In the genomic region with DNA sequence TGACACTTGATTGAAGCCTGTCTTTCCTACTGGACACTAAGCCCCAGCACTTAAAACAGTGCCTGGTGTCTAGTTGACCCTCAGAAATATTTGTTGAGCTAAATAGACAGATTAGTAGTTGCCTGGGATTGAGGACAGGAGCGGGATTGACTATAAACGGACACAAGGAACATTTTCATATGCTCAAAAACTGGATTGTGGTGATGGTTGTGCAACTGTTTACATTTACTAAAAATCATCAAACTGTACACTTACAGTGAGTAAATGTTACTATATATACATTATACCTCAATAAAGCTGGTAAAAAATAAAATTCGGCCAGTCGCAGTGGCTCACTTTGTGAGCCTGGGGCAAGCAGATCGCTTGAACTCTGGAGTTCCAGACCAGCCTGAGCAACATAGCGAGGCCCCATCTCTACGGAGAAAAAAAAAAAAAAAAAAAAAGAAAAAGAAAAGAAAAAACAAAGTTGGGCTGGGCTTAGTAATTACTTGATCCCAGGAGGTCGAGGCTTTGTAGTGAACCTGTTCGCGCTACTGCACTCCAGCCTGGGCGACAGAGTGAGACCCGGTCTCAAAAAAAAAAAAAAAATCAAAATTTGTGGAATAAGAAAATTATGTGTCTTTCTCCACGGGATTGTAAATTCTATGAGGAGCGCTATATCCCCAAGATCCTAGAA, we compare ENCODE assay signal across 8 cellular contexts. TPM values are rescaled to one million over a fixed set of nuclear protein-coding genes. Genes with fewer than 3 reads are reported as not detected.
DNase-seq lines count a peak whose midpoint lies in the region; ATAC-seq and TF ChIP-seq lines count a peak whose summit lies in the region.

No MANE protein-coding gene starts in this region.

- no peak overlapping the region for H2BK5ac ChIP-seq in neuronal stem cell (ENCODE audit: low read length)

- TF ChIP-seq CTCF in dorsolateral prefrontal cortex (IDR thresholded peaks at IDR 0.05 in 54 of 56, conservative IDR thresholded peaks at IDR 0.05 in 2 of 56; ENCODE audit: low read depth in 1 of 56, partially characterized antibody in 56 of 56) = no peak

- H3K4ac ChIP-seq in neuronal stem cell (ENCODE audit: low read length) = no peak overlapping the region

- H4K8ac ChIP-seq in neuronal stem cell (ENCODE audit: low read depth, low read length) = no peak overlapping the region

- H3K27ac ChIP-seq in HUES64 (ENCODE audit: low read depth, low read length) = no peak overlapping the region
- peak overlapping the region in 30 of 59 donors; percentile 1 to 84 (median 56) for H3K27ac ChIP-seq in dorsolateral prefrontal cortex
- no peak overlapping the region for H3K27ac ChIP-seq in neuronal stem cell (replicated peaks; ENCODE audit: low read length)

- H3K9me3 ChIP-seq in HUES64 (ENCODE audit: insufficient read depth, low read depth, low read length) (no peaks in the 10 kb centered on the region), neuronal stem cell (replicated peaks in 1 of 2; ENCODE audit: control insufficient read depth in 2 of 2, insufficient read depth in 1 of 2, low read depth in 1 of 2, low read length in 2 of 2) (no peaks in the 10 kb centered on the region)

- H3K4me3 ChIP-seq in HUES64 (ENCODE audit: low read length) = peak overlapping the region; percentile 85
- H3K4me3 ChIP-seq in dorsolateral prefrontal cortex = peak overlapping the region; percentile 67 to 96 (median 86)
- H3K4me3 ChIP-seq in neuronal stem cell (ENCODE audit: low read length in 2 of 2) = peak overlapping the region; percentile 75 to 90

- H3K18ac ChIP-seq in neuronal stem cell (ENCODE audit: low read length) = no peak overlapping the region

- peaks cover 5% of the 10 kb centered on the region for H3K4me1 ChIP-seq in HUES64 (ENCODE audit: insufficient read depth, low read length)
- H3K4me1 ChIP-seq in neuronal stem cell (ENCODE audit: control insufficient read depth in 2 of 2, insufficient read depth in 1 of 2, low read depth in 1 of 2, low read length in 2 of 2) = peaks cover 3 to 6% of the 10 kb centered on the region in 2 donors

- no peak for DNase-seq in dorsolateral prefrontal cortex
- DNase-seq in neuronal stem cell (ENCODE audit: low spot score) = no peak
- no peak for DNase-seq in NCI-H2227 treated with DMSO at 0.1 percent for 48 hours (lab: John Stamatoyannopoulos, UW)
- DNase-seq in stimulated activated CD4-positive, alpha-beta T cell treated with anti-CD3 and anti-CD28 coated beads, Interleukin-2, amount 100 ng/mL, for 24 hours = no peak
- DNase-seq in stimulated activated CD8-positive, alpha-beta memory T cell treated with anti-CD3 and anti-CD28 coated beads, Interleukin-4, amount 100 ng/mL, for 48 hours = no peak
- DNase-seq in HCEC 1CT = no peak

- peaks cover 17% of the 10 kb centered on the region for H3K27me3 ChIP-seq in HUES64 (ENCODE audit: insufficient read depth, low read length)
- no peaks in the 10 kb centered on the region for H3K27me3 ChIP-seq in dorsolateral prefrontal cortex
- H3K27me3 ChIP-seq in neuronal stem cell (ENCODE audit: control insufficient read depth in 3 of 3, insufficient read depth in 3 of 3, low read depth in 1 of 3, low read length in 3 of 3) = peaks cover 0 to 10% (median 0%) of the 10 kb centered on the region in 3 experiments

- H3K36me3 ChIP-seq in HUES64 (ENCODE audit: insufficient read depth, low read length) = no peaks in the 10 kb centered on the region
- H3K36me3 ChIP-seq in neuronal stem cell (replicated peaks in 1 of 2; ENCODE audit: control insufficient read depth in 2 of 2, insufficient read depth in 2 of 2, low read length in 2 of 2) = no peaks in the 10 kb centered on the region

- H2BK15ac ChIP-seq in neuronal stem cell (ENCODE audit: low read length) = no peak overlapping the region

- no peak overlapping the region for H3K14ac ChIP-seq in neuronal stem cell (ENCODE audit: low read length)

- peak; percentile 2 for ATAC-seq in GM18867 (IDR thresholded peaks at IDR 0.05; ENCODE audit: unreplicated experiment)

- no peak overlapping the region for H4K91ac ChIP-seq in neuronal stem cell (ENCODE audit: low read depth, low read length, poor library complexity)

- H2BK120ac ChIP-seq in neuronal stem cell (ENCODE audit: low read depth, low read length) = no peak overlapping the region

- H3K4me2 ChIP-seq in neuronal stem cell (ENCODE audit: insufficient read depth, low read length, poor library complexity, severe bottlenecking) = peak overlapping the region; percentile 43

- peak overlapping the region; percentile 59; the same call in 1 of the 2 replicates for H3K9ac ChIP-seq in HUES64 (ENCODE audit: low read depth, low read length)
- H3K9ac ChIP-seq in neuronal stem cell (ENCODE audit: low read depth, low read length, poor library complexity) = no peak overlapping the region

- H3K79me1 ChIP-seq in neuronal stem cell (ENCODE audit: low read depth, low read length) = no peaks in the 10 kb centered on the region

- 20% methylated on average over 12 of the region's 14 CpGs for WGBS in HUES64
- WGBS in neuronal stem cell (ENCODE audit: extremely low coverage in 2 of 2, insufficient read length in 2 of 2, insufficient replicate concordance in 1 of 2), 2 donors = no CpG with 5 or more reads among the region's 14 CpGs

- peak overlapping the region; percentile 99 for H2AFZ ChIP-seq in neuronal stem cell (ENCODE audit: low read length)

- no peak overlapping the region for H2AK5ac ChIP-seq in neuronal stem cell (ENCODE audit: low read depth, low read length)

- H3K23ac ChIP-seq in neuronal stem cell (ENCODE audit: low read depth, low read length, poor library complexity) = no peak overlapping the region

- intact Hi-C loops in dorsolateral prefrontal cortex (cut with DNase I) = no loop called here

- no peak overlapping the region for H2BK12ac ChIP-seq in neuronal stem cell (ENCODE audit: low read length)

RNA-seq across cellular contexts. Expression of gene IDH3A, which starts 0.6 kb away (rescaled TPM):
- polyA plus RNA-seq in HUES64 (2013, experiment 1 of 2) = 19.5 TPM
- 19.9 TPM for polyA plus RNA-seq in HUES64 (2013, experiment 2 of 2)
- total RNA-seq in dorsolateral prefrontal cortex = 100 to 1,000 TPM; 101 to 276 (median 201) TPM
- polyA plus RNA-seq in neuronal stem cell (2013, experiment 1 of 2) = 8.8 TPM
- 7.7 TPM for polyA plus RNA-seq in neuronal stem cell (2013, experiment 2 of 2)

RNA-seq across cellular contexts. Expression of gene CIB2, which starts 17.3 kb away (rescaled TPM):
- 39.1 TPM for polyA plus RNA-seq in HUES64 (2013, experiment 1 of 2)
- 45.7 TPM for polyA plus RNA-seq in HUES64 (2013, experiment 2 of 2)
- total RNA-seq in dorsolateral prefrontal cortex = 10 to 100 TPM in 62 of 120 experiments, 1 to 10 TPM in 58; 4.3 to 20.5 (median 10.0) TPM
- 47.7 TPM for polyA plus RNA-seq in neuronal stem cell (2013, experiment 1 of 2)
- polyA plus RNA-seq in neuronal stem cell (2013, experiment 2 of 2) = 46.0 TPM

RNA-seq across cellular contexts. Expression of gene SH2D7, which starts 56.2 kb away (rescaled TPM):
- polyA plus RNA-seq in HUES64 (2013, experiment 1 of 2) = not detected
- polyA plus RNA-seq in HUES64 (2013, experiment 2 of 2) = not detected
- not detected for total RNA-seq in dorsolateral prefrontal cortex
- not detected for polyA plus RNA-seq in neuronal stem cell (2013, experiment 1 of 2)
- polyA plus RNA-seq in neuronal stem cell (2013, experiment 2 of 2) = not detected

Comparison
In these comparisons a context has a peak if more than half of its experiments do, and no peak if none do; other contexts are left out.
1. H3K27ac ChIP-seq: peak in dorsolateral prefrontal cortex (30 of 59); none in HUES64 (single experiment) and neuronal stem cell (single experiment).
2. Peak in every context shown above with its lines, with median percentiles within 50 percentile points of each other: H3K4me3 ChIP-seq.